Comparison of ENCODE assay signal across 19 cellular contexts in genomic region chr6:23499549-23499948, GRCh38.
"Had no signal": no experiment of that assay in that cellular context is flagged by ENCODE, and none has a peak within 500 bp of the region (broad histone marks: within the 10 kb centered on the region; RNA-seq: fewer than 3 reads in every experiment).

No MANE protein-coding gene starts in this region.

- ATAC-seq: activated CD4-positive, CD25-positive, alpha-beta regulatory T cell treated with anti-CD3 and anti-CD28 coated beads, Interleukin-2, amount 50 U/mL, for 24 hours; activated CD8-positive, alpha-beta T cell treated with anti-CD3 and anti-CD28 coated beads, Interleukin-2, amount 10 ng/mL, durations not matched to agents 7 days and 5 days; K562 had no signal

- H2AFZ ChIP-seq: PC-9 had no signal

- FAIRE-seq: K562 had no signal

- H3K4me3 ChIP-seq: adrenal gland, coronary artery, K562, PC-9 had no signal

- H3K36me3 ChIP-seq: adrenal gland had no signal

- H3K27ac ChIP-seq: adrenal gland, coronary artery, PC-9 had no signal

- H3K4me2 ChIP-seq: PC-9 had no signal

- H3K27me3 ChIP-seq: adrenal gland had no signal

- DNase-seq: activated CD4-positive, alpha-beta T cell treated with anti-CD3 and anti-CD28 coated beads for 4 hours; activated CD8-positive, alpha-beta memory T cell treated with anti-CD3 and anti-CD28 coated beads, Interleukin-2, amount 50 U/mL, for 48 hours; activated CD8-positive, alpha-beta T cell treated with anti-CD3 and anti-CD28 coated beads, Interleukin-2, amount 10 ng/mL, durations not matched to agents 7 days and 5 days; activated naive CD4-positive, alpha-beta T cell treated with anti-CD3 and anti-CD28 coated beads, Interleukin-2, amount 50 U/mL, for 16 hours; activated naive CD8-positive, alpha-beta T cell treated with anti-CD3 and anti-CD28 coated beads, Interleukin-2, amount 10 ng/mL, durations not matched to agents 7 days and 5 days; activated T-cell treated with anti-CD3 and anti-CD28 coated beads, Interleukin-2, amount 50 U/mL, for 1 hour; adrenal gland; anterior cingulate cortex; caudate nucleus; Karpas-422; NCI-H2029 treated with DMSO at 0.1 percent for 48 hours; NCI-H2171; NCI-H2227 treated with DMSO at 0.1 percent for 48 hours; NCI-H524 treated with DMSO at 0.1 percent for 48 hours; PC-9; SHP77 treated with DMSO at 0.1 percent for 48 hours had no signal

- H3K4me1 ChIP-seq: adrenal gland had no signal

- H3K9me3 ChIP-seq: adrenal gland had no signal
